Comparison of ENCODE assay signal across 7 cellular contexts in genomic region chr2:147398301-147398700, GRCh38.
"Had no signal": no experiment of that assay in that cellular context is flagged by ENCODE, and none has a peak within 500 bp of the region (broad histone marks: within the 10 kb centered on the region; RNA-seq: fewer than 3 reads in every experiment).

No MANE protein-coding gene starts in this region.

- FAIRE-seq: G401.6, GM12891, GM18507, GM19239 had no signal

- DNase-seq: GDM1, GF-D8 had no signal

- H3K4me3 ChIP-seq: GM12878 had no signal
